1 cellular context compared by ENCODE assay signal in genomic region chr1:167409183-167409582, GRCh38.
TF ChIP-seq lines count a peak whose summit lies in the region.

No MANE protein-coding gene starts in this region.

TF ChIP-seq in GM23338, 12 proteins besides CTCF, POLR2A, EP300 and RAD21 (continued from another document):
- TF ChIP-seq ZNF462 (CRISPR knock-in tag; IDR thresholded peaks at IDR 0.05) (no peak), EZH2 (IDR thresholded peaks at IDR 0.05; ENCODE audit: low read depth, unreplicated experiment) (no peak)
